ENCODE assay signal across 1 cellular context in the genomic region with DNA sequence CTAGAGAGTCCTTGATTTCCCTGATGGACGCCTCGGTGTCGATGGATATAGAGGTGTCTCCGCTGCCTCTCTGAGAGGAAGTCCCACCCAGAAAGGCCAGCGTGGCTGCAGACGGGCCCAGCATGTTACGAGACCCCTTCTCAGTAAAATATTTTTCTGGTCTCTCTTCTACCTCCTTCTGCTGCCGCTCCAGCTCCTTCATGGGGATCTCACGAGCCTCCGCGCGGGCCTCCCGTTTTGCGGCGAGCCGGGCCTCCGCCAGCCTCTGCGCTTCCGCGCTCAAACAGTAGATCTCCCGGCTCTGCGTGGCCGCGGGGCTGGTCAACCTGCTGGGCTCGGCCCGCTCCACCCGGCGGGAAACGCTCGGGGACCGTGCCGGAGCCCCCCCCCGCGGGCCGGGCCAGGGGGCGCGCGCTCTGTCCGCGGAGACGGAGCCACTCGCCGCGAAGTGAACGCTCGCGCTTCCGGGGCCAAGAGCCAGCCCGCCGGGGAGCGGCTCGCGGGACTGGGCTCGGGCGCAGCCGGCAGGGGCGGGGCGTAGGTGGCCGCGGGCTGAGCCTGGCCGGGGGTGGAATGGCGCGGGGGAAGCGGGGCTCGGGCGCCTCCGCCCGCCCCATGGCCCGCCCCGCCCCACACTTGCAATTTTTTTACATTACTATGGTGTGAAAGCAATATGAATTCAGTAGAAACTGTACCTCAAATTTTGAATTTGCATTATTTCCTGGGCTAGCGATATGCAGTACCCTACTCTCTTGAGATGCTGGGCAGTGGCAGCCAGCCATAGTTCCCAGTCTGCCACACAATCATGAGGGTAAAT.
TF ChIP-seq lines count a peak whose summit lies in the region.

No MANE protein-coding gene starts in this region.

TF ChIP-seq in GM12878, 131 proteins besides CTCF, POLR2A, EP300 and RAD21 (continued from another document and continues in another):
- no peak for TF ChIP-seq IRF5 (IDR thresholded peaks at IDR 0.05; ENCODE audit: borderline replicate concordance)
- TF ChIP-seq PAX5 (IDR thresholded peaks at IDR 0.05; ENCODE audit: borderline replicate concordance, low read depth, low read length), result no peak
- TF ChIP-seq, protein P1, sequence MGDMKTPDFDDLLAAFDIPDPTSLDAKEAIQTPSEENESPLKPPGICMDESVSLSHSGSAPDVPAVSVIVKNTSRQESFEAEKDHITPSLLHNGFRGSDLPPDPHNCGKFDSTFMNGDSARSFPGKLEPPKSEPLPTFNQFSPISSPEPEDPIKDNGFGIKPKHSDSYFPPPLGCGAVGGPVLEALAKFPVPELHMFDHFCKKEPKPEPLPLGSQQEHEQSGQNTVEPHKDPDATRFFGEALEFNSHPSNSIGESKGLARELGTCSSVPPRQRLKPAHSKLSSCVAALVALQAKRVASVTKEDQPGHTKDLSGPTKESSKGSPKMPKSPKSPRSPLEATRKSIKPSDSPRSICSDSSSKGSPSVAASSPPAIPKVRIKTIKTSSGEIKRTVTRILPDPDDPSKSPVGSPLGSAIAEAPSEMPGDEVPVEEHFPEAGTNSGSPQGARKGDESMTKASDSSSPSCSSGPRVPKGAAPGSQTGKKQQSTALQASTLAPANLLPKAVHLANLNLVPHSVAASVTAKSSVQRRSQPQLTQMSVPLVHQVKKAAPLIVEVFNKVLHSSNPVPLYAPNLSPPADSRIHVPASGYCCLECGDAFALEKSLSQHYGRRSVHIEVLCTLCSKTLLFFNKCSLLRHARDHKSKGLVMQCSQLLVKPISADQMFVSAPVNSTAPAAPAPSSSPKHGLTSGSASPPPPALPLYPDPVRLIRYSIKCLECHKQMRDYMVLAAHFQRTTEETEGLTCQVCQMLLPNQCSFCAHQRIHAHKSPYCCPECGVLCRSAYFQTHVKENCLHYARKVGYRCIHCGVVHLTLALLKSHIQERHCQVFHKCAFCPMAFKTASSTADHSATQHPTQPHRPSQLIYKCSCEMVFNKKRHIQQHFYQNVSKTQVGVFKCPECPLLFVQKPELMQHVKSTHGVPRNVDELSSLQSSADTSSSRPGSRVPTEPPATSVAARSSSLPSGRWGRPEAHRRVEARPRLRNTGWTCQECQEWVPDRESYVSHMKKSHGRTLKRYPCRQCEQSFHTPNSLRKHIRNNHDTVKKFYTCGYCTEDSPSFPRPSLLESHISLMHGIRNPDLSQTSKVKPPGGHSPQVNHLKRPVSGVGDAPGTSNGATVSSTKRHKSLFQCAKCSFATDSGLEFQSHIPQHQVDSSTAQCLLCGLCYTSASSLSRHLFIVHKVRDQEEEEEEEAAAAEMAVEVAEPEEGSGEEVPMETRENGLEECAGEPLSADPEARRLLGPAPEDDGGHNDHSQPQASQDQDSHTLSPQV (IDR thresholded peaks at IDR 0.05), result no peak
- TF ChIP-seq, protein P2, sequence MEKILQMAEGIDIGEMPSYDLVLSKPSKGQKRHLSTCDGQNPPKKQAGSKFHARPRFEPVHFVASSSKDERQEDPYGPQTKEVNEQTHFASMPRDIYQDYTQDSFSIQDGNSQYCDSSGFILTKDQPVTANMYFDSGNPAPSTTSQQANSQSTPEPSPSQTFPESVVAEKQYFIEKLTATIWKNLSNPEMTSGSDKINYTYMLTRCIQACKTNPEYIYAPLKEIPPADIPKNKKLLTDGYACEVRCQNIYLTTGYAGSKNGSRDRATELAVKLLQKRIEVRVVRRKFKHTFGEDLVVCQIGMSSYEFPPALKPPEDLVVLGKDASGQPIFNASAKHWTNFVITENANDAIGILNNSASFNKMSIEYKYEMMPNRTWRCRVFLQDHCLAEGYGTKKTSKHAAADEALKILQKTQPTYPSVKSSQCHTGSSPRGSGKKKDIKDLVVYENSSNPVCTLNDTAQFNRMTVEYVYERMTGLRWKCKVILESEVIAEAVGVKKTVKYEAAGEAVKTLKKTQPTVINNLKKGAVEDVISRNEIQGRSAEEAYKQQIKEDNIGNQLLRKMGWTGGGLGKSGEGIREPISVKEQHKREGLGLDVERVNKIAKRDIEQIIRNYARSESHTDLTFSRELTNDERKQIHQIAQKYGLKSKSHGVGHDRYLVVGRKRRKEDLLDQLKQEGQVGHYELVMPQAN (conservative IDR thresholded peaks at IDR 0.05), result peak; percentile 65; the same call in 1 of the 2 replicates
- TF ChIP-seq MEF2B (IDR thresholded peaks at IDR 0.05; ENCODE audit: partially characterized antibody, poor library complexity, severe bottlenecking), result no peak
- TF ChIP-seq SMARCA5 (IDR thresholded peaks at IDR 0.05), result no peak
- TF ChIP-seq, protein P3, sequence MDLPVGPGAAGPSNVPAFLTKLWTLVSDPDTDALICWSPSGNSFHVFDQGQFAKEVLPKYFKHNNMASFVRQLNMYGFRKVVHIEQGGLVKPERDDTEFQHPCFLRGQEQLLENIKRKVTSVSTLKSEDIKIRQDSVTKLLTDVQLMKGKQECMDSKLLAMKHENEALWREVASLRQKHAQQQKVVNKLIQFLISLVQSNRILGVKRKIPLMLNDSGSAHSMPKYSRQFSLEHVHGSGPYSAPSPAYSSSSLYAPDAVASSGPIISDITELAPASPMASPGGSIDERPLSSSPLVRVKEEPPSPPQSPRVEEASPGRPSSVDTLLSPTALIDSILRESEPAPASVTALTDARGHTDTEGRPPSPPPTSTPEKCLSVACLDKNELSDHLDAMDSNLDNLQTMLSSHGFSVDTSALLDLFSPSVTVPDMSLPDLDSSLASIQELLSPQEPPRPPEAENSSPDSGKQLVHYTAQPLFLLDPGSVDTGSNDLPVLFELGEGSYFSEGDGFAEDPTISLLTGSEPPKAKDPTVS (IDR thresholded peaks at IDR 0.05; ENCODE audit: low read depth, low read length), result no peak
- TF ChIP-seq, protein P4, sequence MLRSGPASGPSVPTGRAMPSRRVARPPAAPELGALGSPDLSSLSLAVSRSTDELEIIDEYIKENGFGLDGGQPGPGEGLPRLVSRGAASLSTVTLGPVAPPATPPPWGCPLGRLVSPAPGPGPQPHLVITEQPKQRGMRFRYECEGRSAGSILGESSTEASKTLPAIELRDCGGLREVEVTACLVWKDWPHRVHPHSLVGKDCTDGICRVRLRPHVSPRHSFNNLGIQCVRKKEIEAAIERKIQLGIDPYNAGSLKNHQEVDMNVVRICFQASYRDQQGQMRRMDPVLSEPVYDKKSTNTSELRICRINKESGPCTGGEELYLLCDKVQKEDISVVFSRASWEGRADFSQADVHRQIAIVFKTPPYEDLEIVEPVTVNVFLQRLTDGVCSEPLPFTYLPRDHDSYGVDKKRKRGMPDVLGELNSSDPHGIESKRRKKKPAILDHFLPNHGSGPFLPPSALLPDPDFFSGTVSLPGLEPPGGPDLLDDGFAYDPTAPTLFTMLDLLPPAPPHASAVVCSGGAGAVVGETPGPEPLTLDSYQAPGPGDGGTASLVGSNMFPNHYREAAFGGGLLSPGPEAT (IDR thresholded peaks at IDR 0.05; ENCODE audit: low read depth), result no peak
- TF ChIP-seq EZH2 (IDR thresholded peaks at IDR 0.05; ENCODE audit: borderline replicate concordance, control insufficient read depth, low read depth, low read length), result no peak
- TF ChIP-seq CBX3 (IDR thresholded peaks at IDR 0.05; ENCODE audit: borderline replicate concordance, low read depth), result no peak
- TF ChIP-seq TARDBP (IDR thresholded peaks at IDR 0.05; ENCODE audit: borderline replicate concordance), result no peak
- TF ChIP-seq E2F4 (IDR thresholded peaks at IDR 0.05; ENCODE audit: low read depth, low read length), result no peak
- no peak for TF ChIP-seq SMAD1 (IDR thresholded peaks at IDR 0.05; ENCODE audit: low read depth, partially characterized antibody)
- no peak for TF ChIP-seq POU2F2 (IDR thresholded peaks at IDR 0.05; ENCODE audit: borderline replicate concordance, low read depth, low read length)
- TF ChIP-seq ELK1 (IDR thresholded peaks at IDR 0.05; ENCODE audit: low read depth, low read length), result no peak
- no peak for TF ChIP-seq HDAC6 (IDR thresholded peaks at IDR 0.05; ENCODE audit: unreplicated experiment)
- no peak for TF ChIP-seq RBBP5 (conservative IDR thresholded peaks at IDR 0.05)
- no peak for TF ChIP-seq JUND (IDR thresholded peaks at IDR 0.05; ENCODE audit: low read depth, low read length)
- TF ChIP-seq SREBF1 (IDR thresholded peaks at IDR 0.05; ENCODE audit: low read length), result no peak
- no peak for TF ChIP-seq NRF1 (conservative IDR thresholded peaks at IDR 0.05; ENCODE audit: low read depth, low read length)
- no peak for TF ChIP-seq USF1 (IDR thresholded peaks at IDR 0.05; ENCODE audit: borderline replicate concordance, extremely low read length, insufficient read depth, low read depth, low read length)
- no peak for TF ChIP-seq KLF5 (IDR thresholded peaks at IDR 0.05; ENCODE audit: partially characterized antibody)
- TF ChIP-seq TCF7 (IDR thresholded peaks at IDR 0.05; ENCODE audit: borderline replicate concordance), result no peak
- no peak for TF ChIP-seq STAT3 (IDR thresholded peaks at IDR 0.05; ENCODE audit: low read depth, low read length)
- no peak for TF ChIP-seq SIN3A (IDR thresholded peaks at IDR 0.05; ENCODE audit: low read depth, low read length)
- no peak for TF ChIP-seq PML (IDR thresholded peaks at IDR 0.05; ENCODE audit: low read length)
- TF ChIP-seq ESRRA (IDR thresholded peaks at IDR 0.05; ENCODE audit: low read length), result no peak
- TF ChIP-seq BCL11A (IDR thresholded peaks at IDR 0.05; ENCODE audit: low read depth, low read length), result no peak
- TF ChIP-seq, protein P5, sequence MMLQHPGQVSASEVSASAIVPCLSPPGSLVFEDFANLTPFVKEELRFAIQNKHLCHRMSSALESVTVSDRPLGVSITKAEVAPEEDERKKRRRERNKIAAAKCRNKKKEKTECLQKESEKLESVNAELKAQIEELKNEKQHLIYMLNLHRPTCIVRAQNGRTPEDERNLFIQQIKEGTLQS (IDR thresholded peaks at IDR 0.05; ENCODE audit: borderline replicate concordance, extremely low read depth, low read depth, low read length), result no peak
- no peak for TF ChIP-seq CBFB (IDR thresholded peaks at IDR 0.05; ENCODE audit: low read depth)
- no peak for TF ChIP-seq ETV6 (conservative IDR thresholded peaks at IDR 0.05 in 1 of 2, IDR thresholded peaks at IDR 0.05 in 1 of 2; ENCODE audit: borderline replicate concordance in 1 of 2, low read depth in 1 of 2)
- TF ChIP-seq FOS (IDR thresholded peaks at IDR 0.05; ENCODE audit: borderline replicate concordance, extremely low read depth, insufficient read length), result no peak
- TF ChIP-seq RFX5 (IDR thresholded peaks at IDR 0.05; ENCODE audit: low read depth, low read length), result no peak
- no peak for TF ChIP-seq EED (IDR thresholded peaks at IDR 0.05; ENCODE audit: low read depth)
- TF ChIP-seq, protein P6, sequence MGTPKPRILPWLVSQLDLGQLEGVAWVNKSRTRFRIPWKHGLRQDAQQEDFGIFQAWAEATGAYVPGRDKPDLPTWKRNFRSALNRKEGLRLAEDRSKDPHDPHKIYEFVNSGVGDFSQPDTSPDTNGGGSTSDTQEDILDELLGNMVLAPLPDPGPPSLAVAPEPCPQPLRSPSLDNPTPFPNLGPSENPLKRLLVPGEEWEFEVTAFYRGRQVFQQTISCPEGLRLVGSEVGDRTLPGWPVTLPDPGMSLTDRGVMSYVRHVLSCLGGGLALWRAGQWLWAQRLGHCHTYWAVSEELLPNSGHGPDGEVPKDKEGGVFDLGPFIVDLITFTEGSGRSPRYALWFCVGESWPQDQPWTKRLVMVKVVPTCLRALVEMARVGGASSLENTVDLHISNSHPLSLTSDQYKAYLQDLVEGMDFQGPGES (IDR thresholded peaks at IDR 0.05), result no peak
- TF ChIP-seq MAX (IDR thresholded peaks at IDR 0.05; ENCODE audit: low read depth, low read length), result no peak
- TF ChIP-seq SMAD5 (IDR thresholded peaks at IDR 0.05; ENCODE audit: low read depth), result no peak
- no peak for TF ChIP-seq NBN (IDR thresholded peaks at IDR 0.05)
